ENCODE assay signal across 8 cellular contexts in the genomic region with DNA sequence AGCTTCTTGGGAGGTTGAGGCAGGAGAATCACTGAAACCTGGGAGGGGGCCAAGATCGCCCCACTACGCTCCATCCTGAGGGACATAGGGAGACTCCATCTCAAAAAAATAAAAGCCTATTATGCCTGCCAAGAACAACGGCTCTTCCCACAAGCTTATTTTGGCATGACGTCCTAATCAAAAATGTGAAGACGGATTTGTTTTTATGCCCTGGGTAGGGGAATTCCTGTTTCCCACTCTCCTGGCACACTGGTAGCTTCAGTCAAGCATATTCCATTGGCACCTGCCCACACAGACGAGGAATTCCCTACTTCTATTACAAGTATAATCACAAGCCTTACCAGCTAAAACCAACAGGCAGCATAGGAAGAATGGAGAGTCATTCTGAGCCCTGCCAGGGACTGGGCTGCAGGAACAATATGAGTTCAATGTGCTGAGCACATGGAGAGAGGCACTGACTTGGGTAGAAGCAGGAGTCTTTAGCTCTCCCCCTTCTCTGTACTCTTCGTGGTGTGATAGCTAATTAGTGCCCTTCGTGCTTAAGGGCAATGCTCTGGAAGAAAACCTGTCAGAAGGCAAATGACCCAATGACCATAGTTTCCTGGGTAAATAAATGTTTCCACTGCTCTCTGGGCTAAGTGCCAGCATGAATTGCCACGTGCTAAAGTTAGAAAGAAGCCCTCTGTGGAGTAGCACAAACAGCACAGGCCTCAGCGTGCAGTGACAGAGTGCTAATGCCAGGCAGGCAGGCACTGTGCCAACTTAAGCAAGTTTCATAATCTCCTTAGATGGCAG. TPM values are rescaled to one million over a fixed set of nuclear protein-coding genes. Genes with fewer than 3 reads are reported as not detected.
DNase-seq lines count a peak whose midpoint lies in the region; ATAC-seq and TF ChIP-seq lines count a peak whose summit lies in the region.

No MANE protein-coding gene starts in this region.

- no peaks in the 10 kb centered on the region for H3K9me3 Mint-ChIP-seq in immature natural killer cell

- no peaks in the 10 kb centered on the region for H3K9me3 ChIP-seq in MG63
- no peaks in the 10 kb centered on the region for H3K9me3 ChIP-seq in suprapubic skin

- H3K27ac Mint-ChIP-seq in immature natural killer cell, result no peak overlapping the region

- no peaks in the 10 kb centered on the region for H3K36me3 ChIP-seq in MG63
- no peaks in the 10 kb centered on the region for H3K36me3 ChIP-seq in suprapubic skin

- H3K4me3 Mint-ChIP-seq in immature natural killer cell, result no peak overlapping the region

- DNase-seq in COLO668 (lab: John Stamatoyannopoulos, UW; ENCODE audit: unreplicated experiment), result peak; percentile 75
- peak; percentile 92 for DNase-seq in MG63
- peak; percentile 80 for DNase-seq in brain pericyte (ENCODE audit: low read depth, low spot score)
- DNase-seq in kidney tubule cell (ENCODE audit: low spot score), result peak; percentile 94
- peak; percentile 82 to 84 for DNase-seq in suprapubic skin (ENCODE audit: low spot score in 2 of 2)
- no peak for DNase-seq in OCI-M2 (lab: John Stamatoyannopoulos, UW; ENCODE audit: unreplicated experiment)
- DNase-seq in immature natural killer cell, result no peak

- peak overlapping the region; percentile 76 for H3K27ac ChIP-seq in suprapubic skin

- WGBS in suprapubic skin, result 12% methylated on average over 10 of the region's 10 CpGs

- H3K36me3 Mint-ChIP-seq in immature natural killer cell, result peaks cover 5 to 17% (median 5%) of the 10 kb centered on the region in 3 donors

- TF ChIP-seq CTCF in suprapubic skin (IDR thresholded peaks at IDR 0.05), result no peak

- H3K4me1 Mint-ChIP-seq in immature natural killer cell, result peaks cover 2 to 22% of the 10 kb centered on the region in 2 donors

- no peaks in the 10 kb centered on the region for H3K27me3 ChIP-seq in MG63
- H3K27me3 ChIP-seq in suprapubic skin, result no peaks in the 10 kb centered on the region

- ATAC-seq in HG03095 (IDR thresholded peaks at IDR 0.05; ENCODE audit: unreplicated experiment), result no peak

- no peak for TF ChIP-seq POLR2A in suprapubic skin (IDR thresholded peaks at IDR 0.05)

- no peaks in the 10 kb centered on the region for H3K27me3 Mint-ChIP-seq in immature natural killer cell (ENCODE audit: low read depth in 3 of 3)

- H3K4me3 ChIP-seq in MG63 (no peak overlapping the region), suprapubic skin (no peak overlapping the region)

- no peak for TF ChIP-seq EP300 in suprapubic skin (IDR thresholded peaks at IDR 0.05)

- H3K4me1 ChIP-seq in suprapubic skin, result peaks cover 19% of the 10 kb centered on the region

RNA-seq across cellular contexts. Expression of gene TNFSF4, which starts 16.8 kb away (rescaled TPM):
- total RNA-seq in MG63 (2014; rRNA removed; shearing (Covaris generic); ENCODE audit: low replicate concordance), result not detected in 2 replicates
- under 1 TPM in 2 of 4 donors, not detected in 2; 0.15 to 0.29 TPM for total RNA-seq in suprapubic skin
- 1 to 10 TPM; 1.5 to 1.7 (median 1.6) TPM for polyA plus RNA-seq in immature natural killer cell

Comparison
In these comparisons a context has a peak if more than half of its experiments do, and no peak if none do; other contexts are left out.
1. DNase-seq: peak in COLO668 (single experiment), MG63 (single experiment), brain pericyte (single experiment), kidney tubule cell (single experiment) and suprapubic skin (2 of 2); none in OCI-M2 (single experiment) and immature natural killer cell (0 of 3).